In genomic region chrX:135346975-135347374, GRCh38 we compare ENCODE assay signal across 1 cellular context.
TF ChIP-seq lines count a peak whose summit lies in the region.

No MANE protein-coding gene starts in this region.

TF ChIP-seq in K562, 482 proteins besides CTCF, POLR2A, EP300 and RAD21:
- TF ChIP-seq CEBPB (tag; IDR thresholded peaks at IDR 0.05) = peak; percentile 69
- no peak for TF ChIP-seq E2F1 (CRISPR knock-in tag; IDR thresholded peaks at IDR 0.05)
